1 cellular context compared by ENCODE assay signal in the genomic region with DNA sequence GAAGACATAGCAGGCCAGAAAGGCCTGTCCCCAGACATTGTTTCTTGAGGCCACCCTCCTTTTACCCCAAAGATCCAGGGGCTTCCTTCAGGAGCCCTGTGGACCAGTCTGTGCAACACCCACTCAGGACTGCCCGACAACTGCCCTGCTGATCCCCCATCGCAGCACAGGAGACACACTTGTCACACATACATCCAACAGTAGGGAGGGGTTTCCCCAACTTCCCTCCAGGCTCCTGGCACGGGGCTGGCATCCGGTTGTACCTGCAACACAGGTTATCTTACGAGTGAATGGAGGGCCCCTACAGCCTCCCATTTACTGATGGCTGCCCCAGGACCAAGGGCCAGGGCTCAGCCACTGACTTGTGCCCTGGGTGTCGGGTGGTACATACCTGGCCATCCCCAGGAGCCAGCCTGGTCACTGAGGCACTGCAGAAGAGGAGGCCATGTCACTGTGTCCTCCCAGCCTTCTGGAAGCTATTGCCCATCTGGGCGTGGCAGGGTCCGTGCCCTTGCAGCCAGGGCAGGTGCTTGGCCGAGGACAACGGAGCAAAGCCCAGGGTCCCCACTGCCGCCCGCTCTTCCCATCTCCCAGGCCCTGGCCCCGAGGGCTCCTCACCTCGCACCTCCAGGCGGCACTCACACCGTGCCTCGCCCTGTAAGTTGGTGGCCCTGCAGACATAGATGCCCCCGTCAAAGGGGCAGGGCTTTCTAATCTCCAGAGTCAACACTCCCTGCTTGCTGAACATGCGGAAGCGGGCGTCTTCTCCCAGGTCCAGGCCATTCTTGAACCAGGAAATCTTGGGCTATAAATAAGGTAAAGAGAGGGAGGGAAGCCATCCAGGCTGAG.
TF ChIP-seq lines count a peak whose summit lies in the region.

No MANE protein-coding gene starts in this region.

TF ChIP-seq in HEK293T, 16 proteins besides CTCF, POLR2A, EP300 and RAD21 (continued from another document):
- no peak for TF ChIP-seq ARNT (IDR thresholded peaks at IDR 0.05)
- no peak for TF ChIP-seq BHLHE40 (IDR thresholded peaks at IDR 0.05; ENCODE audit: borderline replicate concordance)
